Comparison of ENCODE assay signal across 13 cellular contexts in the genomic region with DNA sequence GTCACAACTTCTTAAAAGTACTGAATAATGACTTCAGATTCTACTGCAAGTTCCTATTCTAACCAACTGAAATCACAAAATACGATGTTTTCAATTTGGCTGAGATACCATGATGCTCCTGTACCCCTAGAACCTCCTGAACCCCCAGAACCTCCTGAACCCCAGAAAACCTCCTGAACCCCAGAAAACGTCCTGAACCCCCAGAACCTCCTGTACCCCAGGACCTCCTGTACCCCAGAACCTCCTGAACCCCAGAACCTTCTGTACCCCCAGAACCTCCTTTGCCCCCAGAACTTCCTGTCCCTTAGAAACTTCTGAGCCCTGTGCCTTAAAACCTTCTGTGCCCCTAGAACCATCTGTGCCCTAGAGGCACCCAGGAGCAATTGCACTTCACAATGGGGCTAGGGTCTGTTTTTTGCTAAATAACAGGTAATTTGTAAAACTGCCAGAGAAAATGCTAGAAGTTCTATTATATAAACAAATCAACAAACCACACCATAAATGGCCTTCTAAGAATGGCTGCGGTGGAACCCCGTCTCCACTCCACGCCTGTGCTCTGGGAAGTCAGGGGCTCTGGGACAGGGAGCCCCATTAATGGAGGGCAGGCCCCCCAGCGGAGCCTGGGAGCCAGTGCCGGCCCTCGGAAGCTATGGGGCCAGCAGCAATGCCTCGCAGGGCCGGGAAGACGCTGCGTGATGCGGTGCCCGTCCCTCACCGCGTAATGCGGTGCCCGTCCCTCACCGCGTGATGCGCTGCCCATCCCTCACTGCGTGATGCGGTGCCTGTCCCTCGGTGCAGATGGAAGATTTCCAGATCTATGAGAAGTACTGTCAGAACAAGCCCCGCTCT. TPM values are rescaled to one million over a fixed set of nuclear protein-coding genes. Genes with fewer than 3 reads are reported as not detected.
A peak's percentile ranks its signal among the peaks of the same experiment; 100 is the strongest.
DNase-seq lines count a peak whose midpoint lies in the region; ATAC-seq and TF ChIP-seq lines count a peak whose summit lies in the region.
"Had no signal": no experiment of that assay in that cellular context is flagged by ENCODE, and none has a peak within 500 bp of the region (broad histone marks: within the 10 kb centered on the region; RNA-seq: fewer than 3 reads in every experiment).

No MANE protein-coding gene starts in this region.

- H3K9me3 ChIP-seq in AG04450 (ENCODE audit: control insufficient read depth, insufficient read depth, low read length): no peaks in the 10 kb centered on the region; the same call in 1 of the 2 replicates
- H3K9me3 ChIP-seq in HCT116 (ENCODE audit: control insufficient read depth in 1 of 2, insufficient read depth in 1 of 2, low read depth in 1 of 2, low read length in 2 of 2): no peaks in the 10 kb centered on the region
- H3K9me3 ChIP-seq in HAP-1: no peaks in the 10 kb centered on the region

- no peaks in the 10 kb centered on the region for H3K79me2 ChIP-seq in HCT116 (ENCODE audit: insufficient read depth, low read length)

- peaks cover 7 to 11% of the 10 kb centered on the region in 2 experiments; a peak in 3 of 4 replicates for H3K4me1 ChIP-seq in HCT116 (ENCODE audit: control insufficient read depth in 1 of 2, insufficient read depth in 2 of 2, low read length in 2 of 2)
- H3K4me1 ChIP-seq in HAP-1: peaks cover 13% of the 10 kb centered on the region

- RAD21 ChIA-PET in HCT116 (lab: Charles Lee; ENCODE audit: low non-redundant PET in 1 of 2, low total read pairs in 2 of 2, uncharacterized antibody in 2 of 2, unreplicated experiment in 2 of 2): no interaction called here

- no peaks in the 10 kb centered on the region for H3K9me2 ChIP-seq in HCT116 (ENCODE audit: insufficient read depth)

- TF ChIP-seq CTCF in AG04450 (IDR thresholded peaks at IDR 0.05; ENCODE audit: low read depth, low read length): peak; percentile 35; the same call in 1 of the 2 replicates
- peak in 2 of 3 experiments; percentile 51 to 54; a peak in 4 of 6 replicates for TF ChIP-seq CTCF in HCT116 (IDR thresholded peaks at IDR 0.05 in 2 of 3, conservative IDR thresholded peaks at IDR 0.05 in 1 of 3; ENCODE audit: borderline replicate concordance in 1 of 3, insufficient read depth in 1 of 3, low read depth in 2 of 3, low read length in 2 of 3)

- in situ Hi-C loops in HAP-1 (cut with MboI; ENCODE audit: low sequenced_read_pairs): no loop called here

- DNase-seq in AG04450 (ENCODE audit: low read depth, low spot score): no peak
- no peak for DNase-seq in HCT116 (ENCODE audit: low read depth, low spot score)
- no peak for DNase-seq in caudate nucleus (lab: John Stamatoyannopoulos, UW)
- DNase-seq in activated naive CD8-positive, alpha-beta T cell treated with anti-CD3 and anti-CD28 coated beads for 36 hours: no peak
- DNase-seq in HAP-1 (ENCODE audit: low spot score in 2 of 2): no peak
- DNase-seq in COLO829 (ENCODE audit: low spot score): no peak
- DNase-seq: activated CD8-positive, alpha-beta T cell treated with anti-CD3 and anti-CD28 coated beads for 36 hours; AML-193; cortex of kidney; erythroblast had no signal

- ATAC-seq in HCT116 (0 out of 2 replicates have a peak, but pooled peaks have one; percentile 35), HG03442 (IDR thresholded peaks at IDR 0.05; ENCODE audit: unreplicated experiment) (no peak)
- ATAC-seq: activated CD8-positive, alpha-beta T cell treated with anti-CD3 and anti-CD28 coated beads for 36 hours had no signal

- H3K4me3 Mint-ChIP-seq in activated naive CD8-positive, alpha-beta T cell treated with anti-CD3 and anti-CD28 coated beads for 36 hours: no peak overlapping the region
- H3K4me3 Mint-ChIP-seq: activated CD8-positive, alpha-beta T cell treated with anti-CD3 and anti-CD28 coated beads for 36 hours had no signal

- no peaks in the 10 kb centered on the region for H3K36me3 ChIP-seq in HCT116 (ENCODE audit: control insufficient read depth in 1 of 2, insufficient read depth in 2 of 2, low read length in 2 of 2)
- H3K36me3 ChIP-seq in HAP-1 (replicated peaks): no peaks in the 10 kb centered on the region

- no peak overlapping the region for H3K27ac ChIP-seq in AG04450 (ENCODE audit: low read depth, low read length)
- H3K27ac ChIP-seq in HCT116 (ENCODE audit: low read depth, low read length): no peak overlapping the region
- peak overlapping the region; percentile 46 for H3K27ac ChIP-seq in caudate nucleus (ENCODE audit: low read depth, low read length)
- H3K27ac ChIP-seq in layer of hippocampus (ENCODE audit: low read depth, low read length): peak overlapping the region; percentile 68

- no TSS peak for BruUV-seq in HCT116 (replicated peaks; lab: Mats Ljungman, UMichigan)

- no peak overlapping the region for H2AFZ ChIP-seq in HCT116 (ENCODE audit: low read depth, low read length, poor library complexity, severe bottlenecking)

- H3K4me1 Mint-ChIP-seq in activated naive CD8-positive, alpha-beta T cell treated with anti-CD3 and anti-CD28 coated beads for 36 hours: no peaks in the 10 kb centered on the region

- CTCF ChIA-PET in AG04450 (lab: Charles Lee) (no interaction called here), HCT116 (lab: Charles Lee) (no interaction called here)

- H3K4me3 ChIP-seq in AG04450 (ENCODE audit: low read depth, low read length) (no peak overlapping the region), HCT116 (replicated peaks in 1 of 2; ENCODE audit: low read depth in 1 of 2, low read length in 2 of 2) (no peak overlapping the region), HAP-1 (no peak overlapping the region)

- intact Hi-C loops in HCT116 (cut with micrococcal nuclease): loop anchor here (10.0 kb wide), 1 partner anchor 70 kb away; the partner anchor contains the start of gene PROZ

- no peak overlapping the region for H3K9ac ChIP-seq in HCT116 (ENCODE audit: low read length)

- POLR2A ChIA-PET in AG04450 (lab: Yijun Ruan, JAX) (no interaction called here), HCT116 (lab: Charles Lee) (no interaction called here)

- no peak for TF ChIP-seq POLR2A in HCT116 (IDR thresholded peaks at IDR 0.05; ENCODE audit: borderline replicate concordance, extremely low read depth, insufficient read depth, insufficient read length)

- H4K20me1 ChIP-seq in HCT116 (ENCODE audit: insufficient read depth): no peaks in the 10 kb centered on the region

- no peaks in the 10 kb centered on the region for H3K36me3 Mint-ChIP-seq in activated naive CD8-positive, alpha-beta T cell treated with anti-CD3 and anti-CD28 coated beads for 36 hours

- peaks cover 6% of the 10 kb centered on the region for H3K27me3 ChIP-seq in AG04450 (ENCODE audit: control insufficient read depth, insufficient read depth, low read length)
- H3K27me3 ChIP-seq in HCT116 (ENCODE audit: insufficient read depth, low read length): no peaks in the 10 kb centered on the region
- H3K27me3 ChIP-seq in layer of hippocampus (ENCODE audit: control insufficient read depth, insufficient read depth, low read length): no peaks in the 10 kb centered on the region
- no peaks in the 10 kb centered on the region for H3K27me3 ChIP-seq in HAP-1 (ENCODE audit: low read depth)

- peak overlapping the region; percentile 26; the same call in 1 of the 2 replicates for H3K4me2 ChIP-seq in HCT116 (ENCODE audit: low read length)

- no peak overlapping the region for H3K27ac Mint-ChIP-seq in activated naive CD8-positive, alpha-beta T cell treated with anti-CD3 and anti-CD28 coated beads for 36 hours
- H3K27ac Mint-ChIP-seq: activated CD8-positive, alpha-beta T cell treated with anti-CD3 and anti-CD28 coated beads for 36 hours had no signal

- no peaks in the 10 kb centered on the region for H3K27me3 Mint-ChIP-seq in activated naive CD8-positive, alpha-beta T cell treated with anti-CD3 and anti-CD28 coated beads for 36 hours
- H3K27me3 Mint-ChIP-seq: activated CD8-positive, alpha-beta T cell treated with anti-CD3 and anti-CD28 coated beads for 36 hours had no signal

- H3K9me3 Mint-ChIP-seq in activated naive CD8-positive, alpha-beta T cell treated with anti-CD3 and anti-CD28 coated beads for 36 hours: no peaks in the 10 kb centered on the region
- H3K9me3 Mint-ChIP-seq: activated CD8-positive, alpha-beta T cell treated with anti-CD3 and anti-CD28 coated beads for 36 hours had no signal

- TF ChIP-seq RAD21 in HCT116 (IDR thresholded peaks at IDR 0.05; ENCODE audit: low read depth): no peak

TF ChIP-seq in HCT116, 20 proteins besides CTCF, POLR2A, EP300 and RAD21 (continues in another document):
- no peak for TF ChIP-seq EGR1 (IDR thresholded peaks at IDR 0.05; ENCODE audit: low read depth)
- no peak for TF ChIP-seq SIN3A (IDR thresholded peaks at IDR 0.05; ENCODE audit: low read depth)
- TF ChIP-seq ELF1 (IDR thresholded peaks at IDR 0.05; ENCODE audit: borderline replicate concordance, low read depth): no peak

RNA-seq across cellular contexts. Expression of gene F7, which starts 21.3 kb away (rescaled TPM):
- polyA plus RNA-seq in AG04450 (2011; rRNA removed): 0.06 TPM in 2 replicates
- polyA minus RNA-seq in AG04450 (2011; rRNA and poly(A)+ RNA removed): 0.64 TPM in 1 of 2 replicates, not detected in the other
- total RNA-seq in HCT116 (2021; ENCODE audit: unreplicated experiment): not detected
- polyA plus RNA-seq in HCT116 (2012): 0.14 TPM in 1 of 2 replicates, not detected in the other
- total RNA-seq in activated naive CD8-positive, alpha-beta T cell treated with anti-CD3 and anti-CD28 coated beads for 36 hours: under 1 TPM; 0.49 to 0.94 TPM
- total RNA-seq: LHCN-M2 had no signal

RNA-seq across cellular contexts. Expression of gene F10, which starts 38.3 kb away (rescaled TPM):
- 17.7 and 21.5 TPM in 2 replicates for polyA plus RNA-seq in AG04450 (2011; rRNA removed)
- polyA minus RNA-seq in AG04450 (2011; rRNA and poly(A)+ RNA removed): 4.4 and 5.6 TPM in 2 replicates
- total RNA-seq in HCT116 (2021; ENCODE audit: unreplicated experiment): 4.0 TPM
- polyA plus RNA-seq in HCT116 (2012): 5.4 and 6.4 TPM in 2 replicates
- total RNA-seq in activated naive CD8-positive, alpha-beta T cell treated with anti-CD3 and anti-CD28 coated beads for 36 hours: not detected
- total RNA-seq: activated CD8-positive, alpha-beta T cell treated with anti-CD3 and anti-CD28 coated beads for 36 hours had no signal

Comparison
In these comparisons a context has a peak if more than half of its experiments do, and no peak if none do; other contexts are left out.
1. H3K27ac ChIP-seq: peak in caudate nucleus (single experiment) and layer of hippocampus (single experiment); none in AG04450 (single experiment) and HCT116 (single experiment).